In the genomic region with DNA sequence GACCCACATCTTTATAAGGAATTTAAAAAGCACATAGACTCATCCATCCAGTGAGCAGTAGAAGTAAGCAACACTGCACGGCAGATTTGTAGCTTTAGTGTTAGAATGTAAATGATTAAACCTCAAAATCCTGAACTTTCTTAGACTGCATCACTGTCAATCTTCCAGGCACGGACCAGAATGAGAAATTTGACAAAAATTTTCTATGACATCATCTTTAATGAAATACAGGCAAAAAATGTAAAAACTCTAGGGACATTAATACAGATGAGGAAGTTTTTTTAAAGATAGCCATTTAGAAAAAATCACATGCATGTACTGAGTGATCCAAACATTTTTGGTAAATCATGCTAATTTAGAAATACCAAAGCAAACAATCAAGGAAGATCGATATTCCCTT, we compare ENCODE assay signal across 31 cellular contexts. TPM values are rescaled to one million over a fixed set of nuclear protein-coding genes. Genes with fewer than 3 reads are reported as not detected.
"Had no signal": no experiment of that assay in that cellular context is flagged by ENCODE, and none has a peak within 500 bp of the region (broad histone marks: within the 10 kb centered on the region; RNA-seq: fewer than 3 reads in every experiment).

No MANE protein-coding gene starts in this region.

- H2AFZ ChIP-seq: hepatocyte had no signal

- H3K4me3 ChIP-seq: colonic mucosa, esophagus squamous epithelium, gastroesophageal sphincter, heart left ventricle, hepatocyte, left lung, lower lobe of right lung, mucosa of descending colon had no signal

- H3K27me3 Mint-ChIP-seq: dendritic cell treated with granulocyte-macrophage colony-stimulating factor and Interleukin-4, amounts not matched to agents 40 ng/mL and 50 ng/mL, for 4 days; effector memory CD8-positive, alpha-beta T cell; naive B cell had no signal

- H3K9me3 ChIP-seq: colonic mucosa, esophagus squamous epithelium, gastroesophageal sphincter, heart left ventricle, left lung, lower lobe of right lung, mucosa of descending colon had no signal

- FAIRE-seq: endometrium, frontal cortex, kidney had no signal

- H3K27me3 ChIP-seq: colonic mucosa, esophagus squamous epithelium, foreskin keratinocyte, gastroesophageal sphincter, heart left ventricle, hepatocyte, left lung had no signal

- H3K4me3 Mint-ChIP-seq: dendritic cell treated with granulocyte-macrophage colony-stimulating factor and Interleukin-4, amounts not matched to agents 40 ng/mL and 50 ng/mL, for 4 days; effector memory CD8-positive, alpha-beta T cell; endodermal cell; immature natural killer cell; mesothelial cell of epicardium; naive B cell had no signal

- H3K36me3 Mint-ChIP-seq: immature natural killer cell, mesothelial cell of epicardium, naive B cell had no signal

- DNase-seq: colonic mucosa; cortex of kidney; effector CD8-positive, alpha-beta T cell; effector memory CD8-positive, alpha-beta T cell; endodermal cell; erythroblast; esophagus squamous epithelium; foreskin keratinocyte; heart left ventricle; hypothalamus; immature natural killer cell; islet precursor cell; kidney; kidney glomerular epithelial cell; left cardiac atrium; left lung; left ventricle myocardium superior; lower lobe of right lung; mesenchymal stem cell; mucosa of descending colon; naive B cell had no signal

- H3K4me1 ChIP-seq: colonic mucosa, esophagus squamous epithelium, foreskin keratinocyte, gastroesophageal sphincter, heart left ventricle, left lung, lower lobe of right lung had no signal

- H3K36me3 ChIP-seq: colonic mucosa, esophagus squamous epithelium, gastroesophageal sphincter, heart left ventricle, left lung, lower lobe of right lung had no signal

- ATAC-seq: effector memory CD8-positive, alpha-beta T cell; esophagus mucosa; foreskin keratinocyte; gastroesophageal sphincter; heart left ventricle; left cardiac atrium; left lung; left ventricle myocardium superior; lower lobe of right lung; mucosa of descending colon had no signal

- H3K27ac ChIP-seq: colonic mucosa, epithelial cell of prostate, esophagus squamous epithelium, foreskin keratinocyte, gastroesophageal sphincter, heart left ventricle, hepatocyte, left lung, lower lobe of right lung had no signal

- H3K9me3 Mint-ChIP-seq: dendritic cell treated with granulocyte-macrophage colony-stimulating factor and Interleukin-4, amounts not matched to agents 40 ng/mL and 50 ng/mL, for 4 days; effector memory CD8-positive, alpha-beta T cell; endodermal cell had no signal

- H3K4me2 ChIP-seq: hepatocyte had no signal

- H3K79me2 ChIP-seq: hepatocyte had no signal

- H3K27ac Mint-ChIP-seq: dendritic cell treated with granulocyte-macrophage colony-stimulating factor and Interleukin-4, amounts not matched to agents 40 ng/mL and 50 ng/mL, for 4 days; effector memory CD8-positive, alpha-beta T cell; endodermal cell; immature natural killer cell; mesothelial cell of epicardium; naive B cell had no signal

- H3K4me1 Mint-ChIP-seq: endodermal cell, immature natural killer cell, mesothelial cell of epicardium, naive B cell had no signal

RNA-seq across cellular contexts. Expression of gene NLGN4X, which starts 29.1 kb away (rescaled TPM):
- total RNA-seq: fibroblast of lung, myocyte had no signal
- polyA plus RNA-seq: immature natural killer cell had no signal
